26 cellular contexts compared by ENCODE assay signal in the genomic region with DNA sequence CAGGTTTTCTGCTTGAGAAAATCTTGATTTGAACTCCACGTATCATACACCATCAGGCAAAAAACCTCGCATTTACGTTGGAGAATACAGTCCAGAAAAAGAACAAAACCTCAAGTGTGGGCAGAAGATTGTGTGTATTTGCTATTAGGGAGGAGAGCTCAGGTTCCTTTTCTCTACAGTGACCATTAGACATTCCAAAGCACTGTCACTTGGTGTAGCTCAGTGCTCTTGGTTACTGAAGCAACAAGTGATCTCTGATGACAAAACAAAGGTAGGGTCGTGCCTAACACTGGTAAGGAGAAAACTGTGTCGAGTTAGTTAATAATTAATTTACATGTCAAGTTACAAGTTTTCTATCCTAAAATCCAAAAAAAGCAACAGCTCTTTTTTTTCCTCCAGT.
DNase-seq lines count a peak whose midpoint lies in the region; ATAC-seq and TF ChIP-seq lines count a peak whose summit lies in the region.
"Had no signal": no experiment of that assay in that cellular context is flagged by ENCODE, and none has a peak within 500 bp of the region (broad histone marks: within the 10 kb centered on the region; RNA-seq: fewer than 3 reads in every experiment).

No MANE protein-coding gene starts in this region.

- no peak for TF ChIP-seq CTCF in vagina (IDR thresholded peaks at IDR 0.05)
- TF ChIP-seq CTCF in mesothelial cell of epicardium (IDR thresholded peaks at IDR 0.05; ENCODE audit: unreplicated experiment): no peak
- no peak for TF ChIP-seq CTCF in H9 (conservative IDR thresholded peaks at IDR 0.05)

- H3K4me2 ChIP-seq in H9 (ENCODE audit: insufficient read depth, insufficient read length, low read length): no peak overlapping the region
- H3K4me2 ChIP-seq: SK-N-SH had no signal

- no peak for TF ChIP-seq POLR2A in vagina (IDR thresholded peaks at IDR 0.05)

- DNase-seq in activated T-cell treated with anti-CD3 and anti-CD28 coated beads, Interleukin-2, amount 50 U/mL, for 24 hours: no peak
- DNase-seq in activated T-cell treated with anti-CD3 and anti-CD28 coated beads, Interleukin-2, amount 50 U/mL, for 1 hour: no peak
- DNase-seq in HuH-7.5 (ENCODE audit: low spot score): peak; percentile 36
- peak; percentile 70 for DNase-seq in left kidney (ENCODE audit: low read depth, low spot score)
- no peak for DNase-seq in vagina (ENCODE audit: extremely low spot score in 2 of 2)
- no peak for DNase-seq in mesothelial cell of epicardium (ENCODE audit: low spot score in 2 of 2, unreplicated experiment in 2 of 2)
- no peak for DNase-seq in H9
- DNase-seq: 8988T; activated CD4-positive, alpha-beta T cell treated with anti-CD3 and anti-CD28 coated beads for 36 hours; activated CD8-positive, alpha-beta memory T cell treated with anti-CD3 and anti-CD28 coated beads, Interleukin-2, amount 10 ng/mL, durations not matched to agents 7 days and 5 days; adrenal gland; DMS153; dorsolateral prefrontal cortex; foreskin melanocyte; left cardiac atrium; NCI-H1092 treated with DMSO at 0.1 percent for 48 hours; NCI-H2081; NCI-H446 treated with DMSO at 0.1 percent for 48 hours; NK-92 treated with Interleukin-12 subunit alpha and Interleukin-12 subunit beta, amount 100 ng/mL, for 24 hours; SK-N-SH; stimulated activated CD4-positive, alpha-beta T cell treated with anti-CD3 and anti-CD28 coated beads, Interleukin-1b, Interleukin-23, amount 100 ng/mL, for 48 hours; stimulated activated naive CD8-positive, alpha-beta T cell treated with anti-CD3 and anti-CD28 coated beads, Interleukin-15, amount 100 ng/mL, for 72 hours; transverse colon had no signal

- H3K9ac ChIP-seq in H9 (ENCODE audit: extremely low read depth, insufficient read length, low read length): no peak overlapping the region
- H3K9ac ChIP-seq: SK-N-SH had no signal

- H3K4me1 ChIP-seq in vagina (no peaks in the 10 kb centered on the region), H9 (ENCODE audit: insufficient read depth, low read length) (peaks cover 1% of the 10 kb centered on the region; the same call in 1 of the 2 replicates)
- H3K4me1 ChIP-seq: adrenal gland had no signal

- no peak overlapping the region for H3K56ac ChIP-seq in H9 (ENCODE audit: insufficient read length, low read depth, low read length)

- H3K4ac ChIP-seq in H9 (ENCODE audit: low read depth, low read length): no peak overlapping the region

- no peak overlapping the region for H2BK12ac ChIP-seq in H9 (ENCODE audit: insufficient read length, low read depth, low read length)

- no peaks in the 10 kb centered on the region for H3K79me1 ChIP-seq in H9 (ENCODE audit: insufficient read depth, low read depth, low read length, poor library complexity, severe bottlenecking)

- no peaks in the 10 kb centered on the region for H4K20me1 ChIP-seq in H9 (ENCODE audit: control insufficient read depth, insufficient read depth, insufficient read length)

- peaks cover 34% of the 10 kb centered on the region for H3K4me1 Mint-ChIP-seq in activated T-cell treated with anti-CD3 and anti-CD28 coated beads, Interleukin-2, amount 50 U/mL, for 24 hours (ENCODE audit: low read depth)
- H3K4me1 Mint-ChIP-seq in stimulated activated memory B cell treated with anti-CD40 and anti-IgM and Interleukin-4, amounts not matched to agents 10 μg/mL and 1 μg/mL and 100 μg/mL, for 72 hours: peaks cover 72% of the 10 kb centered on the region
- H3K4me1 Mint-ChIP-seq in mesothelial cell of epicardium (peaks cover 7% of the 10 kb centered on the region), H9 (peaks cover 27 to 33% of the 10 kb centered on the region in 2 experiments)

- H2AFZ ChIP-seq in H9 (ENCODE audit: low read length): no peak overlapping the region

- H4K5ac ChIP-seq in H9 (ENCODE audit: insufficient read length, low read depth, low read length): no peak overlapping the region

- H2BK120ac ChIP-seq in H9 (ENCODE audit: low read depth, low read length, poor library complexity, severe bottlenecking): no peak overlapping the region

- H3K14ac ChIP-seq in H9 (ENCODE audit: insufficient read depth, low read length): no peak overlapping the region

- intact Hi-C loops in vagina (cut with DNase I): no loop called here

- H3K27ac ChIP-seq in vagina: no peak overlapping the region
- no peak overlapping the region for H3K27ac ChIP-seq in H9 (ENCODE audit: insufficient read length, low read depth, low read length)
- H3K27ac ChIP-seq: adrenal gland, transverse colon had no signal

- no peak overlapping the region for H2BK15ac ChIP-seq in H9 (ENCODE audit: low read depth, low read length)

- H3K27me3 ChIP-seq in vagina: no peaks in the 10 kb centered on the region
- H3K27me3 ChIP-seq in H9 (ENCODE audit: insufficient read depth, low read length): no peaks in the 10 kb centered on the region
- H3K27me3 ChIP-seq: adrenal gland, dorsolateral prefrontal cortex, transverse colon had no signal

- no peaks in the 10 kb centered on the region for H3K79me2 ChIP-seq in H9 (ENCODE audit: insufficient read depth, low read length)

- H3K9me3 Mint-ChIP-seq in activated T-cell treated with anti-CD3 and anti-CD28 coated beads, Interleukin-2, amount 50 U/mL, for 24 hours: no peaks in the 10 kb centered on the region
- H3K9me3 Mint-ChIP-seq in stimulated activated memory B cell treated with anti-CD40 and anti-IgM and Interleukin-4, amounts not matched to agents 10 μg/mL and 1 μg/mL and 100 μg/mL, for 72 hours: no peaks in the 10 kb centered on the region
- H3K9me3 Mint-ChIP-seq in mesothelial cell of epicardium (no peaks in the 10 kb centered on the region), H9 (no peaks in the 10 kb centered on the region; a peak in 1 of 5 replicates)
- H3K9me3 Mint-ChIP-seq: stimulated activated naive CD8-positive, alpha-beta T cell treated with anti-CD3 and anti-CD28 coated beads, Interleukin-15, amount 100 ng/mL, for 72 hours had no signal

- no peak overlapping the region for H4K8ac ChIP-seq in H9 (replicated peaks; ENCODE audit: insufficient read length, low read depth, low read length)

- no peak overlapping the region for H2BK20ac ChIP-seq in H9 (ENCODE audit: low read depth, low read length, poor library complexity, severe bottlenecking)

- WGBS in H9 (ENCODE audit: extremely low coverage, insufficient read length, low lambda C conversion rate): no CpG with 5 or more reads among the region's 5 CpGs

- H3K4me3 ChIP-seq in vagina: no peak overlapping the region
- H3K4me3 ChIP-seq: adrenal gland, dorsolateral prefrontal cortex, HAP-1, transverse colon had no signal

- H3K36me3 Mint-ChIP-seq in activated T-cell treated with anti-CD3 and anti-CD28 coated beads, Interleukin-2, amount 50 U/mL, for 24 hours (ENCODE audit: low read depth): peaks cover 55% of the 10 kb centered on the region
- peaks cover 11% of the 10 kb centered on the region for H3K36me3 Mint-ChIP-seq in stimulated activated memory B cell treated with anti-CD40 and anti-IgM and Interleukin-4, amounts not matched to agents 10 μg/mL and 1 μg/mL and 100 μg/mL, for 72 hours
- peaks cover 3% of the 10 kb centered on the region for H3K36me3 Mint-ChIP-seq in mesothelial cell of epicardium
- peaks cover 11 to 33% (median 17%) of the 10 kb centered on the region in 3 experiments; a peak in 6 of 7 replicates for H3K36me3 Mint-ChIP-seq in H9 (ENCODE audit: insufficient read depth in 1 of 3, low read depth in 3 of 3)

- no peak overlapping the region for H4K91ac ChIP-seq in H9 (ENCODE audit: insufficient read length, low read depth, low read length)

- H3T11ph ChIP-seq in H9 (ENCODE audit: low read length): no peak overlapping the region

- H3K23me2 ChIP-seq in H9 (ENCODE audit: insufficient read length, low read depth, low read length, poor library complexity, severe bottlenecking): no peaks in the 10 kb centered on the region

- no peak overlapping the region for H3K23ac ChIP-seq in H9 (ENCODE audit: insufficient read length, low read depth, low read length)

- no peak overlapping the region for H3K18ac ChIP-seq in H9 (ENCODE audit: insufficient read length, low read depth, low read length)

- H3K36me3 ChIP-seq in vagina: no peaks in the 10 kb centered on the region
- H3K36me3 ChIP-seq: adrenal gland, HAP-1, transverse colon had no signal

- peak overlapping the region; percentile 18 for H3K27ac Mint-ChIP-seq in activated T-cell treated with anti-CD3 and anti-CD28 coated beads, Interleukin-2, amount 50 U/mL, for 24 hours
- peak overlapping the region; percentile 9 for H3K27ac Mint-ChIP-seq in stimulated activated memory B cell treated with anti-CD40 and anti-IgM and Interleukin-4, amounts not matched to agents 10 μg/mL and 1 μg/mL and 100 μg/mL, for 72 hours
- H3K27ac Mint-ChIP-seq in mesothelial cell of epicardium: no peak overlapping the region
- 0 out of 7 replicates have a peak overlapping the region, but pooled peaks of 1 of the 3 experiments have one; percentile 37 for H3K27ac Mint-ChIP-seq in H9
- H3K27ac Mint-ChIP-seq: activated CD4-positive, alpha-beta T cell treated with anti-CD3 and anti-CD28 coated beads for 36 hours; activated CD8-positive, alpha-beta memory T cell treated with anti-CD3 and anti-CD28 coated beads, Interleukin-2, amount 10 ng/mL, durations not matched to agents 7 days and 5 days; activated T-helper 2 cell treated with anti-CD3 and anti-CD28 coated beads, Interferon-gamma antibody, Interleukin-2, Interleukin-4, amounts not matched to agents 10 μg/mL and 5 μg/mL and 100 μg/mL, durations not matched to agents 14 hours and 24 hours and 36 hours had no signal

- H2AK5ac ChIP-seq in H9 (ENCODE audit: insufficient read length, low read length): no peak overlapping the region

- no peak for ATAC-seq in stimulated activated memory B cell treated with anti-CD40 and anti-IgM and Interleukin-4, amounts not matched to agents 10 μg/mL and 1 μg/mL and 100 μg/mL, for 72 hours
- ATAC-seq: activated CD4-positive, alpha-beta T cell treated with anti-CD3 and anti-CD28 coated beads for 36 hours; activated CD8-positive, alpha-beta memory T cell treated with anti-CD3 and anti-CD28 coated beads, Interleukin-2, amount 10 ng/mL, durations not matched to agents 7 days and 5 days; left cardiac atrium; stimulated activated naive CD8-positive, alpha-beta T cell treated with anti-CD3 and anti-CD28 coated beads, Interleukin-15, amount 100 ng/mL, for 72 hours had no signal

- H3K9me3 ChIP-seq in vagina (no peaks in the 10 kb centered on the region), H9 (ENCODE audit: control insufficient read depth, low read depth, low read length) (no peaks in the 10 kb centered on the region)
- H3K9me3 ChIP-seq: HAP-1, SK-N-SH, transverse colon had no signal

- H3K27me3 Mint-ChIP-seq in activated T-cell treated with anti-CD3 and anti-CD28 coated beads, Interleukin-2, amount 50 U/mL, for 24 hours: no peaks in the 10 kb centered on the region
- no peaks in the 10 kb centered on the region for H3K27me3 Mint-ChIP-seq in stimulated activated memory B cell treated with anti-CD40 and anti-IgM and Interleukin-4, amounts not matched to agents 10 μg/mL and 1 μg/mL and 100 μg/mL, for 72 hours
- no peaks in the 10 kb centered on the region for H3K27me3 Mint-ChIP-seq in mesothelial cell of epicardium (ENCODE audit: low read depth)
- H3K27me3 Mint-ChIP-seq in H9 (ENCODE audit: low read depth): no peaks in the 10 kb centered on the region
- H3K27me3 Mint-ChIP-seq: activated CD4-positive, alpha-beta T cell treated with anti-CD3 and anti-CD28 coated beads for 36 hours; activated CD8-positive, alpha-beta memory T cell treated with anti-CD3 and anti-CD28 coated beads, Interleukin-2, amount 10 ng/mL, durations not matched to agents 7 days and 5 days; stimulated activated naive CD8-positive, alpha-beta T cell treated with anti-CD3 and anti-CD28 coated beads, Interleukin-15, amount 100 ng/mL, for 72 hours had no signal

- no peak overlapping the region for H2BK5ac ChIP-seq in H9 (ENCODE audit: insufficient read length, low read length)

- H3K4me3 Mint-ChIP-seq in activated T-cell treated with anti-CD3 and anti-CD28 coated beads, Interleukin-2, amount 50 U/mL, for 24 hours: no peak overlapping the region
- no peak overlapping the region for H3K4me3 Mint-ChIP-seq in stimulated activated memory B cell treated with anti-CD40 and anti-IgM and Interleukin-4, amounts not matched to agents 10 μg/mL and 1 μg/mL and 100 μg/mL, for 72 hours
- H3K4me3 Mint-ChIP-seq in mesothelial cell of epicardium (no peak overlapping the region), H9 (no peak overlapping the region)
- H3K4me3 Mint-ChIP-seq: activated CD4-positive, alpha-beta T cell treated with anti-CD3 and anti-CD28 coated beads for 36 hours; activated CD8-positive, alpha-beta memory T cell treated with anti-CD3 and anti-CD28 coated beads, Interleukin-2, amount 10 ng/mL, durations not matched to agents 7 days and 5 days; stimulated activated naive CD8-positive, alpha-beta T cell treated with anti-CD3 and anti-CD28 coated beads, Interleukin-15, amount 100 ng/mL, for 72 hours had no signal

Comparison
In these comparisons a context has a peak if more than half of its experiments do, and no peak if none do; other contexts are left out.
1. DNase-seq: peak in HuH-7.5 (single experiment) and left kidney (single experiment); none in activated T-cell treated with anti-CD3 and anti-CD28 coated beads, Interleukin-2, amount 50 U/mL, for 24 hours (single experiment), activated T-cell treated with anti-CD3 and anti-CD28 coated beads, Interleukin-2, amount 50 U/mL, for 1 hour (single experiment), vagina (0 of 2), mesothelial cell of epicardium (0 of 2) and H9 (single experiment).